ENCODE assay signal across 8 cellular contexts in the genomic region with DNA sequence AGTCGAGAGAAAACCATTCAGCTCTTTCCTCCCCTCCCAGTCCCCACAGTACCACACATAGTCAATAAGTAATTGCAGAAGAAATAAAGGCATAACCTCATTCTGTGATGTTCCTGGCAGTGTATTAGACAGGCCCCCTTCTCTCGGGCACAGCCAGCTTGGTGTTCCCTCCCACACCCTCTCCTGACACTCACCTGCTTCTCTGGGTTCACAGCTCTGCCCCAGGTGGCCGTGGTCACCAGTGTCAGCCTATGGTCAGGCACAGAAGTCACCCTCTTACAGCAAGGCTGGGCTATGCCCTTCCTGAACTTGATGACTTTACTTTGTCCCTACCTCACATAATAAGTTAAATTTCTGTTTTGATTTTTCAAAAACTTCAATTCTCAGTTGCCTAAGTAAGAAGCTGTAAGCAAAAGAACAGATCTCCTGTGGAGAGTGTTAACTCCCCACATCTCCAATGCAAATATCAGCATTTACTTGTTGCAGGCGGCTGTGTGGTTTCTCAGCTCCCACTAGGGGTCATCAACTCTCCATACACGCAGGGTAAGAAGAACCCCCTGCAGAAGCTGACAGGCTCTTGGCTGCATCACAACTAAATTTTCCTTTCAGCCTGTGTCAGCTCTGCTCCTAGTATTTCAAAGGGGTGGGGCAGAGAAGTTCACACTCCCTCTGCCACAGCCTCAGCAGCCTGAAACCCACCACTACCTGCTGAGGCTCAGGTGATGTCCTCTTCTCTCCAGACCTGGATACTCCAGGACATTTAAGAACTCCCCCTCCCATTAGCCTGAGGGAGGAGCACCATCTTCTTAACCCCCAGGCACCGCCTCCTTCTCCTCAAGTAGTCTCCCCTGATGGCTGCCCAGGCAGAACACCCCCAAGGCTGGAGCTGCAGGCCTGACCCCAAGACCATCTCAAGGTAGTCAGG.
A peak's percentile ranks its signal among the peaks of the same experiment; 100 is the strongest.
DNase-seq lines count a peak whose midpoint lies in the region; ATAC-seq and TF ChIP-seq lines count a peak whose summit lies in the region.
"Not testable (repeated sequence)": the region's sequence is repeated elsewhere in the genome, so short reads cannot be mapped to it uniquely, and the experiment has no call there.

No MANE protein-coding gene starts in this region.

- not testable (repeated sequence) for H3K9me3 ChIP-seq in A673 (ENCODE audit: low read depth, low read length, poor library complexity, severe bottlenecking); RWPE2 (ENCODE audit: severe bottlenecking)

- H3K4me3 Mint-ChIP-seq in MCF 10A (ENCODE audit: unreplicated experiment), result not testable (repeated sequence)

- H3K27me3 Mint-ChIP-seq in MCF 10A (ENCODE audit: insufficient read depth, unreplicated experiment), result peaks cover 62% of the 10 kb centered on the region

- H3K36me3 ChIP-seq in A673 (ENCODE audit: insufficient read depth, low read length, poor library complexity, severe bottlenecking); RWPE2 (ENCODE audit: low read depth): not testable (repeated sequence)

- POLR2A ChIA-PET in A673 (lab: Charles Lee; ENCODE audit: low non-redundant PET); MCF 10A (lab: Yijun Ruan, JAX): not testable (repeated sequence)

- DNase-seq in A673 (ENCODE audit: low spot score) (peak; percentile 62), NCI-H2107 treated with DMSO at 0.1 percent for 48 hours (lab: John Stamatoyannopoulos, UW; ENCODE audit: unreplicated experiment) (peak; percentile 19), MCF 10A (ENCODE audit: unreplicated experiment) (peak; percentile 24), iPS DF 4.7 (ENCODE audit: extremely low read depth, low spot score) (peak; percentile 81)
- not testable (repeated sequence) for DNase-seq in RWPE2 (ENCODE audit: low spot score); omental fat pad (ENCODE audit: low spot score)

- TF ChIP-seq RAD21 in Ishikawa (IDR thresholded peaks at IDR 0.05; ENCODE audit: low read depth), result peak; percentile 11; the same call in 1 of the 2 replicates

- H3K27me3 ChIP-seq in A673 (replicated peaks; ENCODE audit: insufficient read depth, low read depth, low read length, poor library complexity), result peaks cover 51% of the 10 kb centered on the region
- not testable (repeated sequence) for H3K27me3 ChIP-seq in RWPE2 (ENCODE audit: insufficient read depth, poor library complexity, severe bottlenecking)

- not testable (repeated sequence) for H3K27ac ChIP-seq in A673 (ENCODE audit: low read depth, low read length, poor library complexity, severe bottlenecking); RWPE2 (ENCODE audit: poor library complexity, severe bottlenecking)

- H3K4me1 ChIP-seq in A673 (ENCODE audit: insufficient read depth, low read length, poor library complexity, severe bottlenecking); RWPE2 (ENCODE audit: insufficient read depth, poor library complexity, severe bottlenecking): not testable (repeated sequence)

- CTCF ChIA-PET in A673 (lab: Charles Lee), result not testable (repeated sequence)
- CTCF ChIA-PET in MCF 10A (lab: Yijun Ruan, JAX), result interaction anchor here (0.6 to 1.6 kb wide), 6 partner anchors 19 to 185 kb away, joined by 3 to 5 read pairs (median 4); no protein-coding TSS in a partner anchor

- H3K9me3 Mint-ChIP-seq in MCF 10A (ENCODE audit: unreplicated experiment), result not testable (repeated sequence)

- not testable (repeated sequence) for TF ChIP-seq EP300 in Ishikawa (IDR thresholded peaks at IDR 0.05; ENCODE audit: borderline replicate concordance)

- TF ChIP-seq CTCF in A673 (conservative IDR thresholded peaks at IDR 0.05; ENCODE audit: low read depth, low read length) (peak; percentile 47), GM12873 (IDR thresholded peaks at IDR 0.05; ENCODE audit: insufficient read depth, low read depth, low read length, missing control alignments) (peak; percentile 71), RWPE2 (IDR thresholded peaks at IDR 0.05; ENCODE audit: poor library complexity, severe bottlenecking) (peak; percentile 19)
- not testable (repeated sequence) for TF ChIP-seq CTCF in MCF 10A (IDR thresholded peaks at IDR 0.05; ENCODE audit: unreplicated experiment); omental fat pad (IDR thresholded peaks at IDR 0.05)

- H3K4me3 ChIP-seq in A673 (ENCODE audit: low read depth, low read length, poor library complexity, severe bottlenecking); RWPE2 (ENCODE audit: severe bottlenecking): not testable (repeated sequence)

- H3K36me3 Mint-ChIP-seq in MCF 10A (ENCODE audit: insufficient read depth, unreplicated experiment), result not testable (repeated sequence)

- H3K27ac Mint-ChIP-seq in MCF 10A (ENCODE audit: low read depth, unreplicated experiment), result not testable (repeated sequence)

- not testable (repeated sequence) for BruUV-seq in A673 (replicated peaks; lab: Mats Ljungman, UMichigan); MCF 10A (replicated peaks; lab: Mats Ljungman, UMichigan)

- intact Hi-C loops in A673 (cut with micrococcal nuclease; ENCODE audit: unreplicated experiment), result loop anchor here (5.0 kb wide), 1 partner anchor 181 kb away; no protein-coding TSS in a partner anchor
- intact Hi-C loops in MCF 10A (cut with micrococcal nuclease), result loop anchor here (10.0 kb wide), 1 partner anchor 116 kb away; no protein-coding TSS in a partner anchor

- not testable (repeated sequence) for ATAC-seq in RWPE2 (ENCODE audit: low read depth)
- ATAC-seq in omental fat pad (ENCODE audit: low FRiP score), result peak; percentile 65

- not testable (repeated sequence) for H3K4me1 Mint-ChIP-seq in MCF 10A (ENCODE audit: insufficient read depth, unreplicated experiment)
